8 cellular contexts compared by ENCODE assay signal in genomic region chr11:28110108-28110838, GRCh38.
DNase-seq lines count a peak whose midpoint lies in the region; ATAC-seq and TF ChIP-seq lines count a peak whose summit lies in the region.

No MANE protein-coding gene starts in this region.

- DNase-seq in AG04449 (ENCODE audit: low read depth, low spot score) (peak; percentile 21), NCI-H345 (lab: John Stamatoyannopoulos, UW) (peak; percentile 79), choroid plexus epithelial cell (ENCODE audit: low read depth) (peak; percentile 86)
- DNase-seq in activated CD4-positive, alpha-beta T cell treated with anti-CD3 and anti-CD28 coated beads for 1 hour, result peak; percentile 31
- peak; percentile 30 to 39 for DNase-seq in stimulated activated CD4-positive, alpha-beta T cell treated with anti-CD3 and anti-CD28 coated beads, Interleukin-15, amount 100 ng/mL, for 48 hours (ENCODE audit: low read depth in 2 of 2)

- ATAC-seq in GM18858 (IDR thresholded peaks at IDR 0.05; ENCODE audit: unreplicated experiment) (peak; percentile 33), HG03095 (IDR thresholded peaks at IDR 0.05; ENCODE audit: unreplicated experiment) (peak; percentile 32)

- POLR2A ChIA-PET in AG04449 (lab: Yijun Ruan, JAX), result no interaction called here

- CTCF ChIA-PET in AG04449 (lab: Yijun Ruan, JAX), result interaction anchor here (0.9 to 1.5 kb wide), 4 partner anchors 9 to 419 kb away, joined by 3 to 5 read pairs (median 4); no protein-coding TSS in a partner anchor

- TF ChIP-seq CTCF in AG04449 (IDR thresholded peaks at IDR 0.05; ENCODE audit: insufficient read depth, low read length, missing control alignments), result no peak
- TF ChIP-seq CTCF in choroid plexus epithelial cell (conservative IDR thresholded peaks at IDR 0.05; ENCODE audit: low read depth, low read length), result no peak

- peak overlapping the region; percentile 71 for H3K4me3 ChIP-seq in AG04449 (ENCODE audit: low read depth, low read length)
- peak overlapping the region; percentile 79 for H3K4me3 ChIP-seq in choroid plexus epithelial cell (ENCODE audit: low read depth, low read length)

- H3K27me3 ChIP-seq in layer of hippocampus (ENCODE audit: control insufficient read depth, insufficient read depth, low read length), result no peaks in the 10 kb centered on the region

- H3K27ac ChIP-seq in layer of hippocampus (ENCODE audit: low read depth, low read length), result peak overlapping the region; percentile 19

Comparison
In these comparisons a context has a peak if more than half of its experiments do, and no peak if none do; other contexts are left out.
1. Peak in every context shown above with its lines: DNase-seq, ATAC-seq, H3K4me3 ChIP-seq and H3K27ac ChIP-seq.
2. DNase-seq: peak in every context shown above with its lines; median percentile 86 in choroid plexus epithelial cell; 79 in NCI-H345; 34 in stimulated activated CD4-positive, alpha-beta T cell treated with anti-CD3 and anti-CD28 coated beads, Interleukin-15, amount 100 ng/mL, for 48 hours; 31 in activated CD4-positive, alpha-beta T cell treated with anti-CD3 and anti-CD28 coated beads for 1 hour; 21 in AG04449.